Comparison of ENCODE assay signal across 15 cellular contexts in genomic region chr6:79420054-79420453, GRCh38.
DNase-seq lines count a peak whose midpoint lies in the region; ATAC-seq and TF ChIP-seq lines count a peak whose summit lies in the region.
"Had no signal": no experiment of that assay in that cellular context is flagged by ENCODE, and none has a peak within 500 bp of the region (broad histone marks: within the 10 kb centered on the region; RNA-seq: fewer than 3 reads in every experiment).

No MANE protein-coding gene starts in this region.

- CTCF ChIA-PET in HEK293 (lab: Yijun Ruan, JAX) = interaction anchor here (0.7 kb wide), 3 partner anchors 36 to 318 kb away, joined by 3 to 4 read pairs (median 3); no protein-coding TSS in a partner anchor

- H3K4me2 ChIP-seq in OCI-LY3 (ENCODE audit: low read length) = 0 out of 2 replicates have a peak overlapping the region, but pooled peaks have one; percentile 7
- H3K4me2 ChIP-seq: KMS-11 had no signal

- no peak overlapping the region for H3K27ac ChIP-seq in HEK293 (ENCODE audit: extremely low read depth, low read depth, low read length)
- H3K27ac ChIP-seq in OCI-LY3 (ENCODE audit: low read length) = no peak overlapping the region
- H3K27ac ChIP-seq in breast epithelium = no peak overlapping the region
- H3K27ac ChIP-seq: epithelial cell of prostate, KMS-11 had no signal

- intact Hi-C loops in breast epithelium (cut with DNase I; ENCODE audit: low total_unique reads) = no loop called here

- ATAC-seq in GM21390 (IDR thresholded peaks at IDR 0.05; ENCODE audit: unreplicated experiment) (no peak), GM18907 (IDR thresholded peaks at IDR 0.05; ENCODE audit: unreplicated experiment) (no peak)
- ATAC-seq: activated CD4-positive, CD25-positive, alpha-beta regulatory T cell treated with anti-CD3 and anti-CD28 coated beads, Interleukin-2, amount 50 U/mL, for 24 hours had no signal

- H3K4me1 ChIP-seq in HEK293 (ENCODE audit: control insufficient read depth, insufficient read depth, low read length) = peaks cover 13% of the 10 kb centered on the region
- H3K4me1 ChIP-seq in OCI-LY3 (ENCODE audit: low read length) = no peaks in the 10 kb centered on the region
- no peaks in the 10 kb centered on the region for H3K4me1 ChIP-seq in breast epithelium

- no peaks in the 10 kb centered on the region for H3K79me2 ChIP-seq in OCI-LY3 (ENCODE audit: low read length)

- no peak for TF ChIP-seq CTCF in HEK293 (tag by site-specific recombination; IDR thresholded peaks at IDR 0.05)
- no peak for TF ChIP-seq CTCF in OCI-LY3 (IDR thresholded peaks at IDR 0.05; ENCODE audit: low read depth, low read length)
- no peak for TF ChIP-seq CTCF in breast epithelium (IDR thresholded peaks at IDR 0.05)

- H2AFZ ChIP-seq in OCI-LY3 (ENCODE audit: low read depth, low read length) = peak overlapping the region; percentile 73

- peak; percentile 63 for DNase-seq in DMS153 treated with DMSO at 0.1 percent for 48 hours (lab: John Stamatoyannopoulos, UW; ENCODE audit: unreplicated experiment)
- DNase-seq in left kidney (ENCODE audit: low read depth, low spot score) = peak; percentile 33
- no peak for DNase-seq in breast epithelium (ENCODE audit: low spot score in 2 of 2)
- DNase-seq in GM19238 (ENCODE audit: insufficient read length, low spot score) = no peak
- DNase-seq: CD4-positive, alpha-beta T cell; GOT3; mesendoderm; NK-92 treated with Interleukin-12 subunit alpha and Interleukin-12 subunit beta, amount 100 ng/mL, for 24 hours had no signal

- no peaks in the 10 kb centered on the region for H3K9me3 ChIP-seq in HEK293 (ENCODE audit: control insufficient read depth, insufficient read depth, low read depth, low read length)
- H3K9me3 ChIP-seq in OCI-LY3 (ENCODE audit: insufficient read depth, low read length) = no peaks in the 10 kb centered on the region
- no peaks in the 10 kb centered on the region for H3K9me3 ChIP-seq in breast epithelium

- TF ChIP-seq POLR2A in breast epithelium (IDR thresholded peaks at IDR 0.05) = no peak

- no peak overlapping the region for H3K9ac ChIP-seq in OCI-LY3 (ENCODE audit: low read length)
- H3K9ac ChIP-seq: KMS-11 had no signal

- H3K27me3 ChIP-seq in OCI-LY3 (ENCODE audit: low read depth, low read length) (no peaks in the 10 kb centered on the region), breast epithelium (no peaks in the 10 kb centered on the region)

- POLR2A ChIA-PET in HEK293 (lab: Yijun Ruan, JAX) = interaction anchor here (0.8 kb wide), 1 partner anchor 342 kb away, joined by 3 read pairs; the partner anchor contains the start of gene PHIP

- H3K4me3 ChIP-seq in HEK293 (ENCODE audit: low read depth, low read length) (no peak overlapping the region), OCI-LY3 (ENCODE audit: low read length) (0 out of 2 replicates have a peak overlapping the region, but pooled peaks have one; percentile 4), breast epithelium (no peak overlapping the region)

- H4K20me1 ChIP-seq in OCI-LY3 (ENCODE audit: insufficient read depth, low read length) = no peaks in the 10 kb centered on the region

- no peaks in the 10 kb centered on the region for H3K36me3 ChIP-seq in HEK293 (ENCODE audit: control insufficient read depth in 2 of 2, insufficient read depth in 1 of 2, low read length in 2 of 2)
- H3K36me3 ChIP-seq in OCI-LY3 (replicated peaks; ENCODE audit: low read depth, low read length) = no peaks in the 10 kb centered on the region
- H3K36me3 ChIP-seq in breast epithelium = no peaks in the 10 kb centered on the region

TF ChIP-seq in HEK293, 187 proteins besides CTCF, POLR2A, EP300 and RAD21:
- no peak for TF ChIP-seq ZNF513 (tag by site-specific recombination; IDR thresholded peaks at IDR 0.05)
- TF ChIP-seq ZNF600 (tag by site-specific recombination; IDR thresholded peaks at IDR 0.05) = no peak
- no peak for TF ChIP-seq ZNF596 (tag by site-specific recombination; IDR thresholded peaks at IDR 0.05)
- TF ChIP-seq ZNF692 (tag by site-specific recombination; IDR thresholded peaks at IDR 0.05) = peak; percentile 43; the same call in 1 of the 2 replicates
- TF ChIP-seq ZNF335 (tag by site-specific recombination; conservative IDR thresholded peaks at IDR 0.05) = peak; percentile 41; the same call in 1 of the 2 replicates
- TF ChIP-seq BCL6B (tag by site-specific recombination; IDR thresholded peaks at IDR 0.05) = peak; percentile 61; the same call in 1 of the 2 replicates
- TF ChIP-seq ZNF24 (tag by site-specific recombination; IDR thresholded peaks at IDR 0.05) = peak; percentile 70; the same call in 1 of the 2 replicates
- no peak for TF ChIP-seq ZSCAN18 (tag by site-specific recombination; IDR thresholded peaks at IDR 0.05)
- no peak for TF ChIP-seq WT1 (tag by site-specific recombination; IDR thresholded peaks at IDR 0.05)

Comparison
In these comparisons a context has a peak if more than half of its experiments do, and no peak if none do; other contexts are left out.
1. DNase-seq: peak in DMS153 treated with DMSO at 0.1 percent for 48 hours (single experiment) and left kidney (single experiment); none in breast epithelium (0 of 2) and GM19238 (single experiment).